ENCODE assay signal across 15 cellular contexts in genomic region chr15:40825661-40826088, GRCh38. TPM values are rescaled to one million over a fixed set of nuclear protein-coding genes. Genes with fewer than 3 reads are reported as not detected.
DNase-seq lines count a peak whose midpoint lies in the region; ATAC-seq, FAIRE-seq and TF ChIP-seq lines count a peak whose summit lies in the region.
"Had no signal": no experiment of that assay in that cellular context is flagged by ENCODE, and none has a peak within 500 bp of the region (broad histone marks: within the 10 kb centered on the region; RNA-seq: fewer than 3 reads in every experiment).

No MANE protein-coding gene starts in this region.

- H3K79me2 ChIP-seq in mammary epithelial cell (ENCODE audit: insufficient read depth, low read length) (no peaks in the 10 kb centered on the region), HepG2 (ENCODE audit: insufficient read depth, low read length) (no peaks in the 10 kb centered on the region)

- in situ Hi-C loops in mammary epithelial cell (cut with MboI; ENCODE audit: low sequenced_read_pairs in 2 of 2) (no loop called here), HepG2 (cut with HindIII; ENCODE audit: extremely low pct_ligation_motif_present, low pct_unique_long_range_greater_than_20kb) (no loop called here)

- BruUV-seq in mammary epithelial cell (replicated peaks; lab: Mats Ljungman, UMichigan) (no TSS peak), HepG2 (replicated peaks; lab: Mats Ljungman, UMichigan) (no TSS peak)

- TF ChIP-seq EP300 in HepG2 (IDR thresholded peaks at IDR 0.05; ENCODE audit: low read depth in 2 of 2, low read length in 2 of 2) (no peak), HepG2 (CRISPR knock-in tag; IDR thresholded peaks at IDR 0.05; ENCODE audit: borderline replicate concordance) (no peak)

- H3K27ac ChIP-seq in mammary epithelial cell (ENCODE audit: insufficient read depth, low read depth, low read length) (no peak overlapping the region), HepG2 (ENCODE audit: extremely low read length, insufficient read depth, low read length) (no peak overlapping the region)
- H3K27ac ChIP-seq: neural progenitor cell had no signal

- TF ChIP-seq RAD21 in HepG2 (CRISPR knock-in tag; IDR thresholded peaks at IDR 0.05), result no peak

- H4K20me1 ChIP-seq in mammary epithelial cell (ENCODE audit: insufficient read depth, low read length) (no peaks in the 10 kb centered on the region), HepG2 (ENCODE audit: insufficient read depth, low read length) (no peaks in the 10 kb centered on the region)

- no peak overlapping the region for H3K4me2 ChIP-seq in mammary epithelial cell (ENCODE audit: insufficient read depth, low read depth, low read length)
- peak overlapping the region; percentile 53 for H3K4me2 ChIP-seq in HepG2 (ENCODE audit: low read depth, low read length)
- H3K4me2 ChIP-seq: neural progenitor cell had no signal

- H2AFZ ChIP-seq in mammary epithelial cell (ENCODE audit: low read depth, low read length), result no peak overlapping the region
- no peak overlapping the region for H2AFZ ChIP-seq in HepG2 (ENCODE audit: low read length)
- H2AFZ ChIP-seq: neural progenitor cell had no signal

- FAIRE-seq in HepG2 (lab: Jason Lieb, UNC), result no peak

- WGBS in mammary epithelial cell (ENCODE audit: low coverage, missing lambda C conversion rate), result 75% methylated on average over 2 of the region's 2 CpGs
- 4% methylated on average over 2 of the region's 2 CpGs for WGBS in HepG2 (ENCODE audit: low lambda C conversion rate)

- POLR2A ChIA-PET in HepG2 (lab: Yijun Ruan, JAX), result no interaction called here

- no peak for TF ChIP-seq POLR2A in HepG2 (IDR thresholded peaks at IDR 0.05; ENCODE audit: insufficient read depth in 1 of 2, low read depth in 2 of 2, low read length in 2 of 2)

- H3K4me3 ChIP-seq in AG09309 (ENCODE audit: control insufficient read depth, low read depth, low read length) (no peak overlapping the region), mammary epithelial cell (replicated peaks in 1 of 3; ENCODE audit: insufficient read depth in 1 of 3, low read depth in 2 of 3, low read length in 3 of 3) (no peak overlapping the region), HepG2 (replicated peaks in 1 of 3; ENCODE audit: insufficient read depth in 1 of 3, low read depth in 2 of 3, low read length in 3 of 3) (0 out of 6 replicates have a peak overlapping the region, but pooled peaks of 1 of the 3 experiments have one; percentile 15)
- H3K4me3 ChIP-seq: neural progenitor cell had no signal

- intact Hi-C loops in mammary epithelial cell (cut with micrococcal nuclease) (no loop called here), HepG2 (cut with micrococcal nuclease; ENCODE audit: unreplicated experiment) (no loop called here)

- ATAC-seq in HepG2 (peak; percentile 8; the same call in 1 of the 3 replicates), HG02678 (IDR thresholded peaks at IDR 0.05; ENCODE audit: unreplicated experiment) (no peak), HG03139 (IDR thresholded peaks at IDR 0.05; ENCODE audit: unreplicated experiment) (no peak)
- ATAC-seq: T-cell had no signal

- dilution Hi-C loops in mammary epithelial cell (cut with HindIII; ENCODE audit: low sequenced_read_pairs), result loop anchor here (5.0 kb wide), 1 partner anchor 33 kb away; no protein-coding TSS in a partner anchor

- H3K9me3 ChIP-seq in mammary epithelial cell (replicated peaks; ENCODE audit: insufficient read depth, low read length) (no peaks in the 10 kb centered on the region), HepG2 (ENCODE audit: low read length) (no peaks in the 10 kb centered on the region)
- H3K9me3 ChIP-seq: BE2C had no signal

- H3K27me3 ChIP-seq in mammary epithelial cell (ENCODE audit: insufficient read depth, low read length), result no peaks in the 10 kb centered on the region
- H3K27me3 ChIP-seq in HepG2 (ENCODE audit: control insufficient read depth in 1 of 2, insufficient read depth in 2 of 2, low read length in 2 of 2), result no peaks in the 10 kb centered on the region
- H3K27me3 ChIP-seq: BE2C, neural progenitor cell had no signal

- DNase-seq in AG09309 (ENCODE audit: low read depth) (peak; percentile 16), HT1080 (ENCODE audit: low read depth) (peak; percentile 37), mammary epithelial cell (peak; percentile 49), HepG2 (ENCODE audit: low spot score) (peak; percentile 44), NCI-H2227 treated with DMSO at 0.1 percent for 48 hours (lab: John Stamatoyannopoulos, UW) (no peak)
- no peak for DNase-seq in stimulated activated CD8-positive, alpha-beta memory T cell treated with anti-CD3 and anti-CD28 coated beads, Interleukin-4, amount 100 ng/mL, for 48 hours
- DNase-seq: activated gamma-delta T cell; BE2C; central memory CD4-positive, alpha-beta T cell; NCI-H1417 treated with DMSO at 0.1 percent for 48 hours; T-cell had no signal

- H3K4me1 ChIP-seq in mammary epithelial cell (ENCODE audit: insufficient read depth, low read length) (peaks cover 5% of the 10 kb centered on the region), HepG2 (ENCODE audit: insufficient read depth, low read length) (peaks cover 64% of the 10 kb centered on the region)
- H3K4me1 ChIP-seq: BE2C, neural progenitor cell had no signal

- TF ChIP-seq CTCF in AG09309 (IDR thresholded peaks at IDR 0.05; ENCODE audit: control insufficient read depth, insufficient read depth, low read depth, low read length, missing control alignments) (no peak), mammary epithelial cell (conservative IDR thresholded peaks at IDR 0.05 in 1 of 2, IDR thresholded peaks at IDR 0.05 in 1 of 2; ENCODE audit: extremely low read depth in 1 of 2, insufficient read depth in 1 of 2, low read depth in 1 of 2, low read length in 2 of 2) (no peak), HepG2 (CRISPR knock-in tag; IDR thresholded peaks at IDR 0.05) (no peak)

- H3K36me3 ChIP-seq in mammary epithelial cell (ENCODE audit: insufficient read depth, low read length) (no peaks in the 10 kb centered on the region), HepG2 (replicated peaks in 1 of 2; ENCODE audit: control insufficient read depth in 1 of 2, insufficient read depth in 2 of 2, low read length in 2 of 2) (no peaks in the 10 kb centered on the region)
- H3K36me3 ChIP-seq: BE2C, neural progenitor cell had no signal

- CTCF ChIA-PET in mammary epithelial cell (lab: Charles Lee; ENCODE audit: low non-redundant PET) (no interaction called here), HepG2 (lab: Yijun Ruan, JAX; ENCODE audit: low intra/inter-chr PET ratio, low total read pairs) (no interaction called here)

- H3K9ac ChIP-seq in mammary epithelial cell (ENCODE audit: insufficient read depth, low read length) (no peak overlapping the region), HepG2 (ENCODE audit: insufficient read depth, low read depth, low read length) (no peak overlapping the region)
- H3K9ac ChIP-seq: neural progenitor cell had no signal

RNA-seq across cellular contexts. Expression of gene PPP1R14D, which starts 2.8 kb away (rescaled TPM):
- total RNA-seq in HT1080 (2014; rRNA removed; shearing (Covaris generic)), result not detected in 2 replicates
- polyA plus RNA-seq in HT1080 (2015; cell fraction: cytosol; rRNA removed), result not detected in 2 replicates
- not detected in 2 replicates for polyA plus RNA-seq in HT1080 (2015; cell fraction: nucleus; rRNA removed)
- not detected for total RNA-seq in mammary epithelial cell
- not detected for polyA plus RNA-seq in mammary epithelial cell
- not detected for polyA minus RNA-seq in mammary epithelial cell
- total RNA-seq in HepG2 (2016; rRNA removed; fragmentation: Illumina TruSeq; extraction: Trizol), result 0.49 and 0.53 TPM in 2 replicates
- not detected in 2 replicates for total RNA-seq in HepG2 (2016; cell fraction: cytosol; rRNA removed; fragmentation: Illumina TruSeq; extraction: Trizol; ENCODE audit: low read depth)
- 0.52 and 0.55 TPM in 2 replicates for total RNA-seq in HepG2 (2016; cell fraction: insoluble cytoplasmic fraction; rRNA removed; fragmentation: Illumina TruSeq; extraction: Trizol)
- 0.34 TPM in 2 replicates for total RNA-seq in HepG2 (2016; cell fraction: membrane; rRNA removed; fragmentation: Illumina TruSeq; extraction: Trizol)
- total RNA-seq in HepG2 (2016; cell fraction: nucleus; rRNA removed; fragmentation: Illumina TruSeq; extraction: Trizol), result not detected in 2 replicates
- 0.47 and 0.55 TPM in 2 replicates for polyA plus RNA-seq in HepG2 (2011; rRNA removed)
- 0.81 and 0.82 TPM in 2 replicates for polyA plus RNA-seq in HepG2 (2011; cell fraction: cytosol; rRNA removed)
- 0.35 and 0.62 TPM in 2 replicates for polyA plus RNA-seq in HepG2 (2011; cell fraction: nucleus; rRNA removed)
- polyA plus RNA-seq in HepG2 (2012), result 0.68 TPM in 2 replicates
- polyA plus RNA-seq in HepG2 (2016; cell fraction: cytosol; fragmentation: Illumina TruSeq; extraction: Trizol; ENCODE audit: low read depth), result not detected in 2 replicates
- polyA plus RNA-seq in HepG2 (2016; cell fraction: insoluble cytoplasmic fraction; fragmentation: Illumina TruSeq; extraction: Trizol; ENCODE audit: low read depth), result 0.46 and 0.48 TPM in 2 replicates
- not detected in 2 replicates for polyA plus RNA-seq in HepG2 (2016; cell fraction: membrane; fragmentation: Illumina TruSeq; extraction: Trizol; ENCODE audit: low read depth)
- polyA plus RNA-seq in HepG2 (2016; cell fraction: nucleus; fragmentation: Illumina TruSeq; extraction: Trizol; ENCODE audit: insufficient read depth, low read depth), result not detected in 2 replicates
- polyA minus RNA-seq in HepG2 (2011; rRNA and poly(A)+ RNA removed; ENCODE audit: low replicate concordance), result 0.21 TPM in 1 of 2 replicates, not detected in the other
- polyA minus RNA-seq in HepG2 (2011; cell fraction: cytosol; rRNA and poly(A)+ RNA removed), result not detected in 2 replicates
- 0.87 TPM in 1 of 2 replicates, not detected in the other for polyA minus RNA-seq in HepG2 (2011; cell fraction: nucleus; rRNA and poly(A)+ RNA removed)
- total RNA-seq: fibroblast of lung, T-cell had no signal
- polyA plus RNA-seq: fibroblast of lung had no signal

RNA-seq across cellular contexts. Expression of gene SPINT1, which starts 18.2 kb away (rescaled TPM):
- total RNA-seq in HT1080 (2014; rRNA removed; shearing (Covaris generic)), result 0.35 and 0.63 TPM in 2 replicates
- 0.06 TPM in 1 of 2 replicates, not detected in the other for polyA plus RNA-seq in HT1080 (2015; cell fraction: cytosol; rRNA removed)
- polyA plus RNA-seq in HT1080 (2015; cell fraction: nucleus; rRNA removed), result 0.51 and 0.66 TPM in 2 replicates
- total RNA-seq in mammary epithelial cell (100 to 1,000 TPM; 154 to 226 TPM), HepG2 (2016; rRNA removed; fragmentation: Illumina TruSeq; extraction: Trizol) (0.45 and 0.49 TPM in 2 replicates)
- polyA plus RNA-seq in mammary epithelial cell (204 TPM), HepG2 (2011; rRNA removed) (2.5 and 2.8 TPM in 2 replicates)
- polyA minus RNA-seq in mammary epithelial cell, result 283 TPM
- 0.10 and 0.44 TPM in 2 replicates for total RNA-seq in HepG2 (2016; cell fraction: cytosol; rRNA removed; fragmentation: Illumina TruSeq; extraction: Trizol; ENCODE audit: low read depth)
- 0.21 and 0.50 TPM in 2 replicates for total RNA-seq in HepG2 (2016; cell fraction: insoluble cytoplasmic fraction; rRNA removed; fragmentation: Illumina TruSeq; extraction: Trizol)
- 0.14 and 0.25 TPM in 2 replicates for total RNA-seq in HepG2 (2016; cell fraction: membrane; rRNA removed; fragmentation: Illumina TruSeq; extraction: Trizol)
- 0.88 and 2.1 TPM in 2 replicates for total RNA-seq in HepG2 (2016; cell fraction: nucleus; rRNA removed; fragmentation: Illumina TruSeq; extraction: Trizol)
- 3.4 and 3.9 TPM in 2 replicates for polyA plus RNA-seq in HepG2 (2011; cell fraction: cytosol; rRNA removed)
- polyA plus RNA-seq in HepG2 (2011; cell fraction: nucleus; rRNA removed), result 7.6 and 10.2 TPM in 2 replicates
- 2.7 and 2.9 TPM in 2 replicates for polyA plus RNA-seq in HepG2 (2012)
- 0.20 and 0.25 TPM in 2 replicates for polyA plus RNA-seq in HepG2 (2016; cell fraction: cytosol; fragmentation: Illumina TruSeq; extraction: Trizol; ENCODE audit: low read depth)
- 0.21 and 0.37 TPM in 2 replicates for polyA plus RNA-seq in HepG2 (2016; cell fraction: insoluble cytoplasmic fraction; fragmentation: Illumina TruSeq; extraction: Trizol; ENCODE audit: low read depth)
- 0.24 and 0.43 TPM in 2 replicates for polyA plus RNA-seq in HepG2 (2016; cell fraction: membrane; fragmentation: Illumina TruSeq; extraction: Trizol; ENCODE audit: low read depth)
- 3.0 TPM in 2 replicates for polyA plus RNA-seq in HepG2 (2016; cell fraction: nucleus; fragmentation: Illumina TruSeq; extraction: Trizol; ENCODE audit: insufficient read depth, low read depth)
- polyA minus RNA-seq in HepG2 (2011; rRNA and poly(A)+ RNA removed; ENCODE audit: low replicate concordance), result 0.37 and 3.2 TPM in 2 replicates
- 2.2 TPM in 2 replicates for polyA minus RNA-seq in HepG2 (2011; cell fraction: cytosol; rRNA and poly(A)+ RNA removed)
- polyA minus RNA-seq in HepG2 (2011; cell fraction: nucleus; rRNA and poly(A)+ RNA removed), result 1.0 and 2.6 TPM in 2 replicates

RNA-seq across cellular contexts. Expression of gene DNAJC17, which starts 18.4 kb away (rescaled TPM):
- total RNA-seq in HT1080 (2014; rRNA removed; shearing (Covaris generic)), result 28.0 and 40.7 TPM in 2 replicates
- 24.7 and 42.0 TPM in 2 replicates for polyA plus RNA-seq in HT1080 (2015; cell fraction: cytosol; rRNA removed)
- 36.4 and 49.2 TPM in 2 replicates for polyA plus RNA-seq in HT1080 (2015; cell fraction: nucleus; rRNA removed)
- total RNA-seq in mammary epithelial cell, result 10 to 100 TPM; 12.0 to 40.9 TPM
- 48.4 TPM for polyA plus RNA-seq in mammary epithelial cell
- 31.5 TPM for polyA minus RNA-seq in mammary epithelial cell
- 26.5 and 30.2 TPM in 2 replicates for total RNA-seq in HepG2 (2016; rRNA removed; fragmentation: Illumina TruSeq; extraction: Trizol)
- total RNA-seq in HepG2 (2016; cell fraction: cytosol; rRNA removed; fragmentation: Illumina TruSeq; extraction: Trizol; ENCODE audit: low read depth), result 6.4 and 7.8 TPM in 2 replicates
- total RNA-seq in HepG2 (2016; cell fraction: insoluble cytoplasmic fraction; rRNA removed; fragmentation: Illumina TruSeq; extraction: Trizol), result 30.1 and 30.4 TPM in 2 replicates
- total RNA-seq in HepG2 (2016; cell fraction: membrane; rRNA removed; fragmentation: Illumina TruSeq; extraction: Trizol), result 7.4 and 8.6 TPM in 2 replicates
- total RNA-seq in HepG2 (2016; cell fraction: nucleus; rRNA removed; fragmentation: Illumina TruSeq; extraction: Trizol), result 17.9 and 19.3 TPM in 2 replicates
- polyA plus RNA-seq in HepG2 (2011; rRNA removed), result 22.2 and 23.0 TPM in 2 replicates
- polyA plus RNA-seq in HepG2 (2011; cell fraction: cytosol; rRNA removed), result 25.4 and 31.1 TPM in 2 replicates
- polyA plus RNA-seq in HepG2 (2011; cell fraction: nucleus; rRNA removed), result 71.0 and 88.9 TPM in 2 replicates
- polyA plus RNA-seq in HepG2 (2012), result 15.6 and 17.8 TPM in 2 replicates
- 4.4 TPM in 2 replicates for polyA plus RNA-seq in HepG2 (2016; cell fraction: cytosol; fragmentation: Illumina TruSeq; extraction: Trizol; ENCODE audit: low read depth)
- 27.5 and 28.1 TPM in 2 replicates for polyA plus RNA-seq in HepG2 (2016; cell fraction: insoluble cytoplasmic fraction; fragmentation: Illumina TruSeq; extraction: Trizol; ENCODE audit: low read depth)
- polyA plus RNA-seq in HepG2 (2016; cell fraction: membrane; fragmentation: Illumina TruSeq; extraction: Trizol; ENCODE audit: low read depth), result 3.8 and 5.1 TPM in 2 replicates
- polyA plus RNA-seq in HepG2 (2016; cell fraction: nucleus; fragmentation: Illumina TruSeq; extraction: Trizol; ENCODE audit: insufficient read depth, low read depth), result 36.5 and 39.9 TPM in 2 replicates
- 9.9 and 24.8 TPM in 2 replicates for polyA minus RNA-seq in HepG2 (2011; rRNA and poly(A)+ RNA removed; ENCODE audit: low replicate concordance)
- polyA minus RNA-seq in HepG2 (2011; cell fraction: cytosol; rRNA and poly(A)+ RNA removed), result 5.3 and 10.7 TPM in 2 replicates
- 27.2 and 33.7 TPM in 2 replicates for polyA minus RNA-seq in HepG2 (2011; cell fraction: nucleus; rRNA and poly(A)+ RNA removed)

RNA-seq across cellular contexts. Expression of gene ZFYVE19, which starts 18.8 kb away (rescaled TPM):
- 18.4 and 22.3 TPM in 2 replicates for total RNA-seq in HT1080 (2014; rRNA removed; shearing (Covaris generic))
- polyA plus RNA-seq in HT1080 (2015; cell fraction: cytosol; rRNA removed), result 15.1 and 17.4 TPM in 2 replicates
- 34.4 and 43.4 TPM in 2 replicates for polyA plus RNA-seq in HT1080 (2015; cell fraction: nucleus; rRNA removed)
- total RNA-seq in mammary epithelial cell (10 to 100 TPM; 20.2 to 21.2 TPM), HepG2 (2016; rRNA removed; fragmentation: Illumina TruSeq; extraction: Trizol) (19.2 and 23.3 TPM in 2 replicates)
- polyA plus RNA-seq in mammary epithelial cell (36.6 TPM), HepG2 (2011; rRNA removed) (44.0 and 55.3 TPM in 2 replicates)
- 40.3 TPM for polyA minus RNA-seq in mammary epithelial cell
- total RNA-seq in HepG2 (2016; cell fraction: cytosol; rRNA removed; fragmentation: Illumina TruSeq; extraction: Trizol; ENCODE audit: low read depth), result 8.3 and 9.4 TPM in 2 replicates
- 18.8 and 22.2 TPM in 2 replicates for total RNA-seq in HepG2 (2016; cell fraction: insoluble cytoplasmic fraction; rRNA removed; fragmentation: Illumina TruSeq; extraction: Trizol)
- total RNA-seq in HepG2 (2016; cell fraction: membrane; rRNA removed; fragmentation: Illumina TruSeq; extraction: Trizol), result 14.4 and 14.9 TPM in 2 replicates
- 20.2 and 21.1 TPM in 2 replicates for total RNA-seq in HepG2 (2016; cell fraction: nucleus; rRNA removed; fragmentation: Illumina TruSeq; extraction: Trizol)
- polyA plus RNA-seq in HepG2 (2011; cell fraction: cytosol; rRNA removed), result 40.1 and 40.5 TPM in 2 replicates
- polyA plus RNA-seq in HepG2 (2011; cell fraction: nucleus; rRNA removed), result 167 and 208 TPM in 2 replicates
- polyA plus RNA-seq in HepG2 (2012), result 19.2 and 22.5 TPM in 2 replicates
- polyA plus RNA-seq in HepG2 (2016; cell fraction: cytosol; fragmentation: Illumina TruSeq; extraction: Trizol; ENCODE audit: low read depth), result 6.8 and 9.0 TPM in 2 replicates
- 21.3 TPM in 2 replicates for polyA plus RNA-seq in HepG2 (2016; cell fraction: insoluble cytoplasmic fraction; fragmentation: Illumina TruSeq; extraction: Trizol; ENCODE audit: low read depth)
- 11.2 and 14.4 TPM in 2 replicates for polyA plus RNA-seq in HepG2 (2016; cell fraction: membrane; fragmentation: Illumina TruSeq; extraction: Trizol; ENCODE audit: low read depth)
- 60.8 and 65.3 TPM in 2 replicates for polyA plus RNA-seq in HepG2 (2016; cell fraction: nucleus; fragmentation: Illumina TruSeq; extraction: Trizol; ENCODE audit: insufficient read depth, low read depth)
- polyA minus RNA-seq in HepG2 (2011; rRNA and poly(A)+ RNA removed; ENCODE audit: low replicate concordance), result 25.9 and 65.3 TPM in 2 replicates
- 7.5 and 9.9 TPM in 2 replicates for polyA minus RNA-seq in HepG2 (2011; cell fraction: cytosol; rRNA and poly(A)+ RNA removed)
- 24.6 and 30.2 TPM in 2 replicates for polyA minus RNA-seq in HepG2 (2011; cell fraction: nucleus; rRNA and poly(A)+ RNA removed)

RNA-seq across cellular contexts. Expression of gene RHOV, which starts 48.4 kb away (rescaled TPM):
- total RNA-seq in HT1080 (2014; rRNA removed; shearing (Covaris generic)), result 0.43 and 1.5 TPM in 2 replicates
- polyA plus RNA-seq in HT1080 (2015; cell fraction: cytosol; rRNA removed), result 0.53 and 0.58 TPM in 2 replicates
- 0.24 and 1.2 TPM in 2 replicates for polyA plus RNA-seq in HT1080 (2015; cell fraction: nucleus; rRNA removed)
- total RNA-seq in mammary epithelial cell (under 1 TPM; 0.83 to 0.87 TPM), HepG2 (2016; rRNA removed; fragmentation: Illumina TruSeq; extraction: Trizol) (0.15 and 0.18 TPM in 2 replicates)
- polyA plus RNA-seq in mammary epithelial cell (0.90 TPM), HepG2 (2011; rRNA removed) (0.07 and 0.17 TPM in 2 replicates)
- polyA minus RNA-seq in mammary epithelial cell, result not detected
- total RNA-seq in HepG2 (2016; cell fraction: cytosol; rRNA removed; fragmentation: Illumina TruSeq; extraction: Trizol; ENCODE audit: low read depth), result not detected in 2 replicates
- total RNA-seq in HepG2 (2016; cell fraction: insoluble cytoplasmic fraction; rRNA removed; fragmentation: Illumina TruSeq; extraction: Trizol), result 0.15 TPM in 1 of 2 replicates, not detected in the other
- total RNA-seq in HepG2 (2016; cell fraction: membrane; rRNA removed; fragmentation: Illumina TruSeq; extraction: Trizol), result 0.09 and 0.10 TPM in 2 replicates
- not detected in 2 replicates for total RNA-seq in HepG2 (2016; cell fraction: nucleus; rRNA removed; fragmentation: Illumina TruSeq; extraction: Trizol)
- polyA plus RNA-seq in HepG2 (2011; cell fraction: cytosol; rRNA removed), result 0.08 and 0.09 TPM in 2 replicates
- polyA plus RNA-seq in HepG2 (2011; cell fraction: nucleus; rRNA removed), result not detected in 2 replicates
- polyA plus RNA-seq in HepG2 (2012), result not detected in 2 replicates
- 0.07 TPM in 1 of 2 replicates, not detected in the other for polyA plus RNA-seq in HepG2 (2016; cell fraction: cytosol; fragmentation: Illumina TruSeq; extraction: Trizol; ENCODE audit: low read depth)
- 0.17 and 0.19 TPM in 2 replicates for polyA plus RNA-seq in HepG2 (2016; cell fraction: insoluble cytoplasmic fraction; fragmentation: Illumina TruSeq; extraction: Trizol; ENCODE audit: low read depth)
- 0.10 TPM in 1 of 2 replicates, not detected in the other for polyA plus RNA-seq in HepG2 (2016; cell fraction: membrane; fragmentation: Illumina TruSeq; extraction: Trizol; ENCODE audit: low read depth)
- 0.27 and 0.37 TPM in 2 replicates for polyA plus RNA-seq in HepG2 (2016; cell fraction: nucleus; fragmentation: Illumina TruSeq; extraction: Trizol; ENCODE audit: insufficient read depth, low read depth)
- polyA minus RNA-seq in HepG2 (2011; rRNA and poly(A)+ RNA removed; ENCODE audit: low replicate concordance), result 43.4 TPM in 1 of 2 replicates, not detected in the other
- 0.40 and 0.70 TPM in 2 replicates for polyA minus RNA-seq in HepG2 (2011; cell fraction: cytosol; rRNA and poly(A)+ RNA removed)
- not detected in 2 replicates for polyA minus RNA-seq in HepG2 (2011; cell fraction: nucleus; rRNA and poly(A)+ RNA removed)
- total RNA-seq: fibroblast of lung, T-cell had no signal
- polyA plus RNA-seq: fibroblast of lung had no signal

Comparison
In these comparisons a context has a peak if more than half of its experiments do, and no peak if none do; other contexts are left out.
1. DNase-seq: peak in AG09309 (single experiment), HT1080 (single experiment), mammary epithelial cell (single experiment) and HepG2 (single experiment); none in NCI-H2227 treated with DMSO at 0.1 percent for 48 hours (single experiment) and stimulated activated CD8-positive, alpha-beta memory T cell treated with anti-CD3 and anti-CD28 coated beads, Interleukin-4, amount 100 ng/mL, for 48 hours (single experiment).
2. RNA of gene SPINT1, which starts 18.2 kb away (total RNA-seq): 154 to 226 TPM in mammary epithelial cell; 0.10 to 2.1 TPM in HepG2 and 0.35 to 0.63 TPM in HT1080; every median in the first group is over 10 times any median in the second.